In genomic region chr12:5171701-5172100, GRCh38 we compare ENCODE assay signal across 8 cellular contexts.
DNase-seq lines count a peak whose midpoint lies in the region; ATAC-seq, FAIRE-seq and TF ChIP-seq lines count a peak whose summit lies in the region.

No MANE protein-coding gene starts in this region.

- H3K4me1 ChIP-seq in A549: no peaks in the 10 kb centered on the region
- peaks cover 23% of the 10 kb centered on the region for H3K4me1 ChIP-seq in PC-9 (replicated peaks; ENCODE audit: insufficient read depth)
- H3K4me1 ChIP-seq in fibroblast of lung (ENCODE audit: control insufficient read depth, extremely low read depth, insufficient read depth, low read length): peaks cover 18% of the 10 kb centered on the region
- H3K4me1 ChIP-seq in pancreas: no peaks in the 10 kb centered on the region

- 3% methylated on average over 5 of the region's 5 CpGs for WGBS in A549 (ENCODE audit: missing lambda C conversion rate)
- 16 to 18% methylated on average over 5 of the region's 5 CpGs for WGBS in pancreas, 2 donors

- no peaks in the 10 kb centered on the region for H3K9me3 ChIP-seq in A549
- H3K9me3 ChIP-seq in PC-9 (ENCODE audit: insufficient read depth, low read depth): peaks cover 3% of the 10 kb centered on the region; the same call in 1 of the 2 replicates
- no peaks in the 10 kb centered on the region for H3K9me3 ChIP-seq in fibroblast of lung (ENCODE audit: control insufficient read depth, insufficient read depth, low read depth, low read length)
- no peaks in the 10 kb centered on the region for H3K9me3 ChIP-seq in pancreas

- H3K79me2 ChIP-seq in PC-9 (ENCODE audit: low read depth) (no peaks in the 10 kb centered on the region), fibroblast of lung (ENCODE audit: control insufficient read depth, insufficient read depth, low read length) (no peaks in the 10 kb centered on the region)

- H3F3A ChIP-seq in PC-9 (ENCODE audit: insufficient read depth, low read depth): no peaks in the 10 kb centered on the region

- DNase-seq in A549 (ENCODE audit: low read depth in 1 of 2, low spot score in 1 of 2) (peak; percentile 31 to 48), GM13977 (ENCODE audit: low spot score) (peak; percentile 26), PC-9 (peak in 1 of 2 experiments; percentile 15), fibroblast of lung (ENCODE audit: low read depth in 2 of 2) (peak; percentile 56 to 66), pancreas (peak in 2 of 6 donors; percentile 6 to 22), NCI-H226 (no peak), HPDE6-E6E7 (ENCODE audit: extremely low spot score) (no peak)

- TF ChIP-seq RAD21 in A549 (conservative IDR thresholded peaks at IDR 0.05 in 1 of 2, IDR thresholded peaks at IDR 0.05 in 1 of 2): peak; percentile 59 to 69

- in situ Hi-C loops in GM13977 (cut with MboI; ENCODE audit: low pct_unique_long_range_greater_than_20kb, low sequenced_read_pairs, unreplicated experiment): no loop called here

- intact Hi-C loops in PC-9 (cut with micrococcal nuclease; ENCODE audit: unreplicated experiment) (loop anchor here (5.0 kb wide), 1 partner anchor 271 kb away; no protein-coding TSS in a partner anchor), pancreas (cut with DNase I) (loop anchor here in 1 of 3 donors (10.0 kb wide), 1 partner anchor 273 kb away; no protein-coding TSS in a partner anchor)

- no peak for FAIRE-seq in A549 (lab: Jason Lieb, UNC)
- no peak for FAIRE-seq in pancreas (lab: Jason Lieb, UNC)

- BruUV-seq in PC-9 (replicated peaks; lab: Mats Ljungman, UMichigan): no TSS peak

- TF ChIP-seq EP300 in A549 (IDR thresholded peaks at IDR 0.05): no peak

- no peak overlapping the region for H3K4me2 ChIP-seq in A549
- H3K4me2 ChIP-seq in PC-9: 0 out of 2 replicates have a peak overlapping the region, but pooled peaks have one; percentile 8
- no peak overlapping the region for H3K4me2 ChIP-seq in fibroblast of lung (ENCODE audit: extremely low read depth, insufficient read depth, low read length)

- H2AFZ ChIP-seq in PC-9 (no peak overlapping the region), fibroblast of lung (ENCODE audit: low read length) (no peak overlapping the region)

- TF ChIP-seq POLR2A in A549 (IDR thresholded peaks at IDR 0.05; ENCODE audit: low read length): no peak

- TF ChIP-seq CTCF in A549 (IDR thresholded peaks at IDR 0.05): peak; percentile 50
- TF ChIP-seq CTCF in GM13977 (IDR thresholded peaks at IDR 0.05; ENCODE audit: extremely low read depth, insufficient read depth, missing control alignments): peak; percentile 47
- TF ChIP-seq CTCF in PC-9 (conservative IDR thresholded peaks at IDR 0.05): peak; percentile 74
- peak; percentile 79 for TF ChIP-seq CTCF in fibroblast of lung (conservative IDR thresholded peaks at IDR 0.05 in 1 of 2, IDR thresholded peaks at IDR 0.05 in 1 of 2; ENCODE audit: low read depth in 1 of 2, low read length in 2 of 2)
- peak in 2 of 4 donors; percentile 6 to 37 for TF ChIP-seq CTCF in pancreas (IDR thresholded peaks at IDR 0.05)

- H3K4me3 ChIP-seq in A549 (no peak overlapping the region), PC-9 (no peak overlapping the region), fibroblast of lung (replicated peaks in 1 of 4; ENCODE audit: control extremely low read depth in 1 of 4, insufficient read depth in 1 of 4, low read depth in 3 of 4, low read length in 4 of 4) (no peak overlapping the region), pancreas (no peak overlapping the region)

- H3K36me3 ChIP-seq in PC-9 (ENCODE audit: low read depth): no peaks in the 10 kb centered on the region
- no peaks in the 10 kb centered on the region for H3K36me3 ChIP-seq in fibroblast of lung (ENCODE audit: control insufficient read depth, insufficient read depth, low read length)
- no peaks in the 10 kb centered on the region for H3K36me3 ChIP-seq in pancreas

- H4K20me1 ChIP-seq in PC-9 (ENCODE audit: insufficient read depth): no peaks in the 10 kb centered on the region
- no peaks in the 10 kb centered on the region for H4K20me1 ChIP-seq in fibroblast of lung (ENCODE audit: control insufficient read depth, extremely low read depth, insufficient read depth, low read length)

- H3K27ac ChIP-seq in A549 (no peak overlapping the region), PC-9 (no peak overlapping the region), fibroblast of lung (ENCODE audit: insufficient read depth, low read length) (no peak overlapping the region), pancreas (no peak overlapping the region)

- CTCF ChIA-PET in A549 (lab: Yijun Ruan, JAX) (interaction anchor here (0.7 to 1.7 kb wide), 10 partner anchors 9 to 624 kb away, joined by 3 to 4 read pairs (median 4); no protein-coding TSS in a partner anchor), PC-9 (lab: Charles Lee) (no interaction called here)

- POLR2A ChIA-PET in A549 (lab: Yijun Ruan, JAX) (no interaction called here), PC-9 (lab: Charles Lee; ENCODE audit: unreplicated experiment) (no interaction called here)

- H3K9ac ChIP-seq in fibroblast of lung (ENCODE audit: insufficient read depth, low read length): no peak overlapping the region

- ATAC-seq in A549 (peak; percentile 33 to 78; a peak in 3 of 6 replicates), pancreas (peak in 3 of 4 donors; percentile 38 to 61 (median 54)), HG03135 (IDR thresholded peaks at IDR 0.05; ENCODE audit: unreplicated experiment) (no peak)

- no peaks in the 10 kb centered on the region for H3K9me2 ChIP-seq in PC-9 (ENCODE audit: insufficient read depth)

- peaks cover 27% of the 10 kb centered on the region for H3K27me3 ChIP-seq in PC-9 (ENCODE audit: insufficient read depth, low read depth)
- no peaks in the 10 kb centered on the region for H3K27me3 ChIP-seq in fibroblast of lung (ENCODE audit: control insufficient read depth, insufficient read depth, low read length)
- H3K27me3 ChIP-seq in pancreas: peaks cover 0 to 14% (median 0%) of the 10 kb centered on the region in 4 donors

TF ChIP-seq in A549, 52 proteins besides CTCF, POLR2A, EP300 and RAD21:
- TF ChIP-seq SMC3 (IDR thresholded peaks at IDR 0.05) (peak; percentile 30; the same call in 2 of the 3 replicates), RFX5 (IDR thresholded peaks at IDR 0.05) (no peak)

Comparison
In these comparisons a context has a peak if more than half of its experiments do, and no peak if none do; other contexts are left out.
1. DNase-seq: peak in A549 (2 of 2), GM13977 (single experiment) and fibroblast of lung (2 of 2); none in NCI-H226 (single experiment) and HPDE6-E6E7 (single experiment).